8 cellular contexts compared by ENCODE assay signal in the genomic region with DNA sequence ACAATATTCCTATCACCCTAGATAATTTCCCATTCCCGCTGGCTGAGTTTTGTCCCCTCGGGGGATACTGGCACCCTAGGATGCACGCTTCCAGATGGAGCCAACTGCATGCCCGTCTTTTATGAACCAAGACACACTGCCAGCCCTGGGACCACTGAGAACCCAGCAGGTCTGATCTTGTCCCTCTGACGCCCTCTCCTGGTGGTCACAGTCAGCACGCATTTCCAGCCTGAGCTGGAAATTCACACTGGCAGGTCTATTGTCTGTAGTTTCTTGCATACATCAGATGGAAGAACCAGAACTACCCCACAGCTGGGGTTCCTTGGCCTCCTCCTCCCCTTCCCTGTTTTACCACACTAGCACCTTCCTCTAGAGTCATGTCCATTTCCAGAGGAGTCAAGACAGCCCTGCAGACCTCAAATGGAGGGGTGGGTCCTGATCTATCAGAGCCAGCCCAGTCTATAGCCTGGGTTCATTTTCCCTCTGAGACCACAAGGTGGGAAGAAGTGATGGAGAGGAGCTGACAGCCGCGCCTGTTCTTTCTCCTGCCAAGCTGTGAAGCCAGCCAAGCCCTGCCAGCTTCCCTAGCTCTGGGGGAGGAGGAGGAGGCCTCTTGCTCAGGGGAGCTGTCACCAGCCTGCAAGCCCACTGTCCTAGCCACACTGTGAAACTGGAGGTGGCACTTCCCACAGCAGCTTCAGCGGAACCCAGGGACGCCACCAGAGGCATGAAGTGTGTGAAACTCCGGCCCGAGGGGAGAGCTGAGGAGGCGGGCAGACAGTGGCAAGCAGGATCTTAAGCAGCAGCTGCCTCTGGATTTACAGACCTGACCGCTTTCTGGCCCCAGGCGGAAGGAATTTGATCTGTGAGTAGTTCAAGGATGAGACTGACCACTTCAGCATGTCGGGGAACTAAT. TPM values are rescaled to one million over a fixed set of nuclear protein-coding genes. Genes with fewer than 3 reads are reported as not detected.
A peak's percentile ranks its signal among the peaks of the same experiment; 100 is the strongest.
DNase-seq lines count a peak whose midpoint lies in the region; ATAC-seq and TF ChIP-seq lines count a peak whose summit lies in the region.

No MANE protein-coding gene starts in this region.

- H3K79me2 ChIP-seq in fibroblast of lung (ENCODE audit: control insufficient read depth, insufficient read depth, low read length), result no peaks in the 10 kb centered on the region

- H2AFZ ChIP-seq in fibroblast of lung (ENCODE audit: low read length), result no peak overlapping the region

- no peak overlapping the region for H3K9ac ChIP-seq in fibroblast of lung (ENCODE audit: insufficient read depth, low read length)
- H3K9ac ChIP-seq in stomach smooth muscle (ENCODE audit: low read length in 2 of 2), result peak overlapping the region in 1 of 2 donors; percentile 36

- no peaks in the 10 kb centered on the region for H3K36me3 Mint-ChIP-seq in activated T-cell treated with anti-CD3 and anti-CD28 coated beads, Interleukin-2, amount 50 U/mL, for 24 hours (ENCODE audit: low read depth)
- H3K36me3 Mint-ChIP-seq in neural crest cell (ENCODE audit: low read depth), result no peaks in the 10 kb centered on the region

- TF ChIP-seq CTCF in fibroblast of lung (conservative IDR thresholded peaks at IDR 0.05 in 1 of 2, IDR thresholded peaks at IDR 0.05 in 1 of 2; ENCODE audit: low read depth in 1 of 2, low read length in 2 of 2) (peak; percentile 73 to 84), neural crest cell (conservative IDR thresholded peaks at IDR 0.05) (peak; percentile 84)

- H3K36me3 ChIP-seq in fibroblast of lung (ENCODE audit: control insufficient read depth, insufficient read depth, low read length) (peaks cover 14% of the 10 kb centered on the region), stomach smooth muscle (ENCODE audit: control insufficient read depth in 2 of 2, insufficient read depth in 2 of 2, low read length in 2 of 2) (peaks cover 11 to 24% of the 10 kb centered on the region in 2 donors)

- H3K4me3 ChIP-seq in fibroblast of lung (replicated peaks in 1 of 4; ENCODE audit: control extremely low read depth in 1 of 4, insufficient read depth in 1 of 4, low read depth in 3 of 4, low read length in 4 of 4) (no peak overlapping the region), stomach smooth muscle (ENCODE audit: low read length in 2 of 2) (peak overlapping the region in 1 of 2 donors; percentile 35)

- H3K4me1 ChIP-seq in fibroblast of lung (ENCODE audit: control insufficient read depth, extremely low read depth, insufficient read depth, low read length) (peaks cover 4% of the 10 kb centered on the region), stomach smooth muscle (ENCODE audit: control insufficient read depth, insufficient read depth, low read length) (peaks cover 56% of the 10 kb centered on the region)

- H3K9me3 ChIP-seq in fibroblast of lung (ENCODE audit: control insufficient read depth, insufficient read depth, low read depth, low read length) (no peaks in the 10 kb centered on the region), stomach smooth muscle (ENCODE audit: control insufficient read depth in 2 of 2, low read length in 2 of 2) (no peaks in the 10 kb centered on the region)

- no peak for ATAC-seq in HG03571 (IDR thresholded peaks at IDR 0.05; ENCODE audit: unreplicated experiment)

- no peaks in the 10 kb centered on the region for H3K9me3 Mint-ChIP-seq in activated T-cell treated with anti-CD3 and anti-CD28 coated beads, Interleukin-2, amount 50 U/mL, for 24 hours
- no peaks in the 10 kb centered on the region for H3K9me3 Mint-ChIP-seq in neural crest cell

- H3K27me3 Mint-ChIP-seq in activated T-cell treated with anti-CD3 and anti-CD28 coated beads, Interleukin-2, amount 50 U/mL, for 24 hours, result no peaks in the 10 kb centered on the region
- H3K27me3 Mint-ChIP-seq in neural crest cell (ENCODE audit: low read depth), result no peaks in the 10 kb centered on the region

- H3K27me3 ChIP-seq in fibroblast of lung (ENCODE audit: control insufficient read depth, insufficient read depth, low read length), result no peaks in the 10 kb centered on the region
- H3K27me3 ChIP-seq in stomach smooth muscle (ENCODE audit: control insufficient read depth in 1 of 2, insufficient read depth in 2 of 2, low read length in 2 of 2), result no peaks in the 10 kb centered on the region

- no peak overlapping the region for H3K27ac Mint-ChIP-seq in activated T-cell treated with anti-CD3 and anti-CD28 coated beads, Interleukin-2, amount 50 U/mL, for 24 hours
- H3K27ac Mint-ChIP-seq in neural crest cell (ENCODE audit: unreplicated experiment), result no peak overlapping the region

- peaks cover 10% of the 10 kb centered on the region for H3K4me1 Mint-ChIP-seq in activated T-cell treated with anti-CD3 and anti-CD28 coated beads, Interleukin-2, amount 50 U/mL, for 24 hours (ENCODE audit: low read depth)
- peaks cover 6% of the 10 kb centered on the region for H3K4me1 Mint-ChIP-seq in neural crest cell

- no peak overlapping the region for H3K4me3 Mint-ChIP-seq in activated T-cell treated with anti-CD3 and anti-CD28 coated beads, Interleukin-2, amount 50 U/mL, for 24 hours
- H3K4me3 Mint-ChIP-seq in neural crest cell, result no peak overlapping the region

- no peak overlapping the region for H3K4me2 ChIP-seq in fibroblast of lung (ENCODE audit: extremely low read depth, insufficient read depth, low read length)

- H3K27ac ChIP-seq in fibroblast of lung (ENCODE audit: insufficient read depth, low read length) (peak overlapping the region; percentile 22), stomach smooth muscle (ENCODE audit: low read length) (peak overlapping the region; percentile 82)

- DNase-seq in CD1c-positive myeloid dendritic cell (ENCODE audit: extremely low spot score), result peak; percentile 59
- peak in 68 of 76 experiments; percentile 12 to 87 (median 64) for DNase-seq in HUDEP-2 (lab: John Stamatoyannopoulos, UW; ENCODE audit: unreplicated experiment in 76 of 76)
- DNase-seq in OCI-M2 (lab: John Stamatoyannopoulos, UW; ENCODE audit: unreplicated experiment), result peak; percentile 55
- DNase-seq in activated T-cell treated with anti-CD3 and anti-CD28 coated beads, Interleukin-2, amount 50 U/mL, for 24 hours, result peak; percentile 69
- peak; percentile 52 to 72 for DNase-seq in fibroblast of lung (ENCODE audit: low read depth in 2 of 2)
- peak; percentile 86 for DNase-seq in neural crest cell (ENCODE audit: low read depth, low spot score)

- no peaks in the 10 kb centered on the region for H4K20me1 ChIP-seq in fibroblast of lung (ENCODE audit: control insufficient read depth, extremely low read depth, insufficient read depth, low read length)

RNA-seq across cellular contexts. Expression of a gene that starts 29.3 kb away (rescaled TPM):
- 127 and 142 TPM in 2 replicates for total RNA-seq in fibroblast of lung
- polyA plus RNA-seq in fibroblast of lung, result 215 and 307 TPM in 2 replicates
- 189 and 250 TPM in 2 replicates for polyA plus RNA-seq in fibroblast of lung (2012)
- 200 and 284 TPM in 2 replicates for polyA minus RNA-seq in fibroblast of lung (ENCODE audit: low replicate concordance)
- total RNA-seq in neural crest cell, result 46.1 and 54.0 TPM in 2 replicates

RNA-seq across cellular contexts. Expression of a gene that starts 37.9 kb away (rescaled TPM):
- not detected in 2 replicates for total RNA-seq in fibroblast of lung
- polyA plus RNA-seq in fibroblast of lung, result not detected in 2 replicates
- not detected in 2 replicates for polyA plus RNA-seq in fibroblast of lung (2012)
- not detected in 2 replicates for polyA minus RNA-seq in fibroblast of lung (ENCODE audit: low replicate concordance)
- not detected in 2 replicates for total RNA-seq in neural crest cell

RNA-seq across cellular contexts. Expression of a gene that starts 44.9 kb away (rescaled TPM):
- total RNA-seq in fibroblast of lung (13.6 and 16.2 TPM in 2 replicates), neural crest cell (25.1 and 29.0 TPM in 2 replicates)
- 16.5 and 17.7 TPM in 2 replicates for polyA plus RNA-seq in fibroblast of lung
- 36.7 and 39.6 TPM in 2 replicates for polyA plus RNA-seq in fibroblast of lung (2012)
- polyA minus RNA-seq in fibroblast of lung (ENCODE audit: low replicate concordance), result 32.0 and 51.9 TPM in 2 replicates

RNA-seq across cellular contexts. Expression of a gene that starts 45.2 kb away (rescaled TPM):
- 21.1 and 26.4 TPM in 2 replicates for total RNA-seq in fibroblast of lung
- polyA plus RNA-seq in fibroblast of lung, result 34.5 and 35.1 TPM in 2 replicates
- polyA plus RNA-seq in fibroblast of lung (2012), result 28.1 and 31.8 TPM in 2 replicates
- 9.5 and 15.8 TPM in 2 replicates for polyA minus RNA-seq in fibroblast of lung (ENCODE audit: low replicate concordance)
- 28.7 and 32.3 TPM in 2 replicates for total RNA-seq in neural crest cell

RNA-seq across cellular contexts. Expression of a gene that starts 55.7 kb away (rescaled TPM):
- total RNA-seq in fibroblast of lung (59.6 and 77.5 TPM in 2 replicates), neural crest cell (425 and 453 TPM in 2 replicates)
- 203 and 238 TPM in 2 replicates for polyA plus RNA-seq in fibroblast of lung
- 156 and 211 TPM in 2 replicates for polyA plus RNA-seq in fibroblast of lung (2012)
- polyA minus RNA-seq in fibroblast of lung (ENCODE audit: low replicate concordance), result 72.2 and 86.0 TPM in 2 replicates
